In the genomic region with DNA sequence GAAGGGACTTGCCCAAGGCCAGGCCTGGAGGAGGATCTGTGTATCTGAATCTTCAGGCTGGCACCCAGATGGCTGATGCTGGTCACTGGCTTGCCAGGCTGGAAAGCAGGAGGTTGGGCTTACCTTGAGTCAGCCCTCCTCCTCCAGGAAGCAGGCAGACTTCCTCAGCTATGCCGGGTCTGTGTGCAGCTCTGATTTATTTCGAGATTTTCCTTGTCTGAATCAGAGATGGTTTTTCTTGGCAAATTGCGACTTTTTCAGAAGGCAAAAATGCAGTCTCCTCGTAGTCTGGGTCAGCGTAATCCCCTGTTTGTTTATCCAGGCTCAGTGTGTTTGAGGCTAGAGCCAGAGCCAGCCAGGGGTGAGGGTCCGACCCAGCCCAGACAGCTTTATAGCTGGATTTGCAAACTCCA, we compare ENCODE assay signal across 2 cellular contexts.
TF ChIP-seq lines count a peak whose summit lies in the region.

No MANE protein-coding gene starts in this region.

TF ChIP-seq in A549, 52 proteins besides CTCF, POLR2A, EP300 and RAD21:
- TF ChIP-seq, protein P1, sequence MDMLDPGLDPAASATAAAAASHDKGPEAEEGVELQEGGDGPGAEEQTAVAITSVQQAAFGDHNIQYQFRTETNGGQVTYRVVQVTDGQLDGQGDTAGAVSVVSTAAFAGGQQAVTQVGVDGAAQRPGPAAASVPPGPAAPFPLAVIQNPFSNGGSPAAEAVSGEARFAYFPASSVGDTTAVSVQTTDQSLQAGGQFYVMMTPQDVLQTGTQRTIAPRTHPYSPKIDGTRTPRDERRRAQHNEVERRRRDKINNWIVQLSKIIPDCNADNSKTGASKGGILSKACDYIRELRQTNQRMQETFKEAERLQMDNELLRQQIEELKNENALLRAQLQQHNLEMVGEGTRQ (IDR thresholded peaks at IDR 0.05): no peak
- TF ChIP-seq JUNB (IDR thresholded peaks at IDR 0.05): no peak
- peak; percentile 15 for TF ChIP-seq ZFP36 (IDR thresholded peaks at IDR 0.05; ENCODE audit: borderline replicate concordance, partially characterized antibody)
TF ChIP-seq in A549: peak in this region for 1.

TF ChIP-seq in H1, 55 proteins besides CTCF, POLR2A, EP300 and RAD21:
- TF ChIP-seq JUN (IDR thresholded peaks at IDR 0.05; ENCODE audit: low read depth, low read length): no peak
